ENCODE assay signal across 6 cellular contexts in the genomic region with DNA sequence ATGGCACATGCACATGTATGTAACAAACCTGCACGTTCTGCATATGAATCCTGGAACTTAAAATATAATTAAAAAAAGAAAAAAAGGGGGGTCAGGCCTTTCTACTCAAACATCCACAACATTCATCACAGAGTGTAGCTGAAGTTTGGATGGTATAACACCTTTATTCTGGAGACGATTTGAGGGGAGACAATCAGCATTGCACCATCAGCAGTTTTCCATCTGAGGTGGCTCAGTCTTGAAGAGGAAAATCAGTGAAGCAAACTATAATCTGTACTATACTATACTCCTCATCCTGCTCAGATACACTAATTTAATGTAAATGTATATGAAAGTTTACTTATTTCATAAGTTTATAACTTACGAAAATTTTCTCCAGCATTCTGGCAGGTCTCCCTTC.
"Had no signal": no experiment of that assay in that cellular context is flagged by ENCODE, and none has a peak within 500 bp of the region (broad histone marks: within the 10 kb centered on the region; RNA-seq: fewer than 3 reads in every experiment).

No MANE protein-coding gene starts in this region.

- H3K27ac ChIP-seq: HL-60, KMS-11 had no signal

- H3K9ac ChIP-seq: KMS-11 had no signal

- DNase-seq: KBM-7, KG1 had no signal

- ATAC-seq: HepG2, K562 had no signal

- H3K4me2 ChIP-seq: KMS-11 had no signal

- H3K4me3 ChIP-seq: K562 had no signal
